ENCODE assay signal across 19 cellular contexts in genomic region chr12:45342848-45343247, GRCh38.
"Had no signal": no experiment of that assay in that cellular context is flagged by ENCODE, and none has a peak within 500 bp of the region (broad histone marks: within the 10 kb centered on the region; RNA-seq: fewer than 3 reads in every experiment).

No MANE protein-coding gene starts in this region.

- H3K27ac Mint-ChIP-seq: activated B cell treated with CpG ODN at 0.5 μM for 24 hours; activated T-helper 2 cell treated with anti-CD3 and anti-CD28 coated beads, Interferon-gamma antibody, Interleukin-2, Interleukin-4, amounts not matched to agents 10 μg/mL and 5 μg/mL and 100 μg/mL, durations not matched to agents 14 hours and 24 hours and 36 hours; naive B cell; type B pancreatic cell had no signal

- H3K27me3 ChIP-seq: colonic mucosa, stomach had no signal

- H3K9me3 Mint-ChIP-seq: activated B cell treated with CpG ODN at 0.5 μM for 24 hours; activated CD8-positive, alpha-beta T cell treated with anti-CD3 and anti-CD28 coated beads for 36 hours; activated T-helper 2 cell treated with anti-CD3 and anti-CD28 coated beads, Interferon-gamma antibody, Interleukin-2, Interleukin-4, amounts not matched to agents 10 μg/mL and 5 μg/mL and 100 μg/mL, durations not matched to agents 14 hours and 24 hours and 36 hours; central memory CD8-positive, alpha-beta T cell; naive B cell; type B pancreatic cell had no signal

- H3K27ac ChIP-seq: colonic mucosa, prostate gland, skin epidermis had no signal

- H3K4me3 Mint-ChIP-seq: activated B cell treated with CpG ODN at 0.5 μM for 24 hours; activated CD8-positive, alpha-beta T cell treated with anti-CD3 and anti-CD28 coated beads for 36 hours; central memory CD8-positive, alpha-beta T cell; naive B cell; type B pancreatic cell had no signal

- H3K9me3 ChIP-seq: colonic mucosa, left ventricle myocardium inferior, prostate gland, stomach had no signal

- H3K27me3 Mint-ChIP-seq: activated B cell treated with CpG ODN at 0.5 μM for 24 hours; activated CD8-positive, alpha-beta T cell treated with anti-CD3 and anti-CD28 coated beads for 36 hours; central memory CD8-positive, alpha-beta T cell; naive B cell; type B pancreatic cell had no signal

- H3K4me3 ChIP-seq: colonic mucosa, left ventricle myocardium inferior, prostate gland, skin epidermis, stomach had no signal

- H3K4me1 ChIP-seq: colonic mucosa, prostate gland had no signal

- DNase-seq: activated B cell treated with CpG ODN at 0.5 μM for 24 hours; activated CD4-positive, alpha-beta T cell treated with anti-CD3 and anti-CD28 coated beads for 4 hours; activated naive CD4-positive, alpha-beta T cell treated with Interleukin-2 at 50 U/mL for 16 hours; activated T-cell treated with anti-CD3 and anti-CD28 coated beads, Interleukin-2, amount 50 U/mL, for 1 hour; anterior cingulate cortex; colonic mucosa; head of caudate nucleus; kidney glomerular epithelial cell; naive B cell; stimulated activated CD4-positive, alpha-beta T cell treated with anti-CD3 and anti-CD28 coated beads, Interleukin-15, amount 100 ng/mL, for 24 hours; stimulated activated CD4-positive, alpha-beta T cell treated with anti-CD3 and anti-CD28 coated beads, Interleukin-2, amount 100 ng/mL, for 48 hours; stomach had no signal

- H3K36me3 ChIP-seq: colonic mucosa, prostate gland had no signal

- H3K4me1 Mint-ChIP-seq: activated B cell treated with CpG ODN at 0.5 μM for 24 hours; central memory CD8-positive, alpha-beta T cell; naive B cell had no signal
